Comparison of ENCODE assay signal across 1 cellular context in the genomic region with DNA sequence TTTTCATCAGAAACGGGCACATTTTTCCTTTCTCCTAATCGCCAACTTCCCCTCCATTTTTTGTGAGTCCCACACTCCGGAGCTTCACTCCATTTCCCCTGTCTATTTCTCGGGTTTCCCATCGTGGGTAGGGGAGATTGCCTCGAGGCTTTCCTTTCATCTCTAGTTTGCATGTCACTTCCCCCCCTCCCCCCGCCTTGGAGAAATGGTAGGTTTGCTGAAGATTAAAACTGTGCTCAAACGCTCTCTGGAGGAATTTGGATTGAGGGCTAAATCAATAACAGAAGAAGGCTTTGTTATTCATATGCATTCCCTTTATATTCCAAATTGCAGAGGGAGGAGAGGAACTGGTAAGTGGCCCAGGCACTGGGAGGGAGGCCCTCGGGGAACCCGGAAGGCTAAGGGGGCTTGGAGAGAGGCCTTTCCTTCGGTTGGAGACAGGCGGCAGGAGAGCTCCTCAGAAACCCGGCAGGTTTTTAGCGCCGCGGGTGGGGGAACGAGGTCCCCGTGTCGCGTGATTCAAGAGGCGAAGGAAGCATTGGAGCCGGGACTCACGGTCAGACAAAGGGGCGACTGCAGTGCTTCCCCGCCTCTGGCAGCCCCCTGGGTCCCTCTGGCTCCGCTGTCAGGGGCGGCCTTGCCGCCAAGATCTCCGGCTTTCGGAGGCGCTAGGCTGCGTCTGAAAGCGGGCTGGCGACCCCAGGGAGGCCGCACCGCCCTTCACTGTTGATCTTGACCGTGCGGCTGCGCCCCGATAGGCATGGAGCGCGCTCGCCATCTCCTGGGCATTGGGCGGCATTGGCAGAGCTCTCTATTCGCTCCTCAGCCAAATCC.
TF ChIP-seq lines count a peak whose summit lies in the region.

No MANE protein-coding gene starts in this region.

TF ChIP-seq in HepG2, 621 proteins besides CTCF, POLR2A, EP300 and RAD21 (continued from another document):
- TF ChIP-seq JUND (CRISPR knock-in tag; IDR thresholded peaks at IDR 0.05): no peak
